ENCODE assay signal across 8 cellular contexts in genomic region chr14:69666698-69667211, GRCh38. TPM values are rescaled to one million over a fixed set of nuclear protein-coding genes. Genes with fewer than 3 reads are reported as not detected.
A peak's percentile ranks its signal among the peaks of the same experiment; 100 is the strongest.
DNase-seq lines count a peak whose midpoint lies in the region; ATAC-seq and TF ChIP-seq lines count a peak whose summit lies in the region.
"Had no signal": no experiment of that assay in that cellular context is flagged by ENCODE, and none has a peak within 500 bp of the region (broad histone marks: within the 10 kb centered on the region; RNA-seq: fewer than 3 reads in every experiment).

No MANE protein-coding gene starts in this region.

- ATAC-seq in activated B cell treated with CpG ODN at 0.5 μM for 24 hours (ENCODE audit: low read depth): no peak
- peak; percentile 49 for ATAC-seq in stimulated activated effector memory CD8-positive, alpha-beta T cell treated with anti-CD3 and anti-CD28 coated beads, Interleukin-12 subunit alpha, Interleukin-12 subunit beta, amount 100 ng/mL, for 72 hours
- ATAC-seq in HG02678 (IDR thresholded peaks at IDR 0.05; ENCODE audit: unreplicated experiment): no peak

- intact Hi-C loops in activated B cell treated with CpG ODN at 0.5 μM for 24 hours (cut with micrococcal nuclease): loop anchor here (2.0 kb wide), 1 partner anchor 24 kb away; no protein-coding TSS in a partner anchor

- no peak for DNase-seq in GM12865 (ENCODE audit: low read depth)
- DNase-seq in activated B cell treated with CpG ODN at 0.5 μM for 24 hours: no peak
- peak; percentile 40 for DNase-seq in hepatic stellate cell (ENCODE audit: low spot score)
- DNase-seq in stimulated activated effector memory CD8-positive, alpha-beta T cell treated with anti-CD3 and anti-CD28 coated beads, Interleukin-12 subunit alpha, Interleukin-12 subunit beta, amount 100 ng/mL, for 72 hours (ENCODE audit: low spot score in 2 of 2): no peak
- DNase-seq in DMS153 treated with DMSO at 0.1 percent for 48 hours (lab: John Stamatoyannopoulos, UW; ENCODE audit: unreplicated experiment): no peak
- no peak for DNase-seq in NCI-H446 treated with DMSO at 0.1 percent for 48 hours (lab: John Stamatoyannopoulos, UW)
- DNase-seq: left cardiac atrium had no signal

- no peaks in the 10 kb centered on the region for H3K9me3 Mint-ChIP-seq in activated B cell treated with CpG ODN at 0.5 μM for 24 hours
- no peaks in the 10 kb centered on the region for H3K9me3 Mint-ChIP-seq in stimulated activated effector memory CD8-positive, alpha-beta T cell treated with anti-CD3 and anti-CD28 coated beads, Interleukin-12 subunit alpha, Interleukin-12 subunit beta, amount 100 ng/mL, for 72 hours

- peak overlapping the region; percentile 84 for H3K27ac Mint-ChIP-seq in activated B cell treated with CpG ODN at 0.5 μM for 24 hours
- peak overlapping the region; percentile 70 for H3K27ac Mint-ChIP-seq in stimulated activated effector memory CD8-positive, alpha-beta T cell treated with anti-CD3 and anti-CD28 coated beads, Interleukin-12 subunit alpha, Interleukin-12 subunit beta, amount 100 ng/mL, for 72 hours

- peak overlapping the region; percentile 22 for H3K4me3 ChIP-seq in GM12865 (ENCODE audit: low read depth, low read length)

- H3K4me3 Mint-ChIP-seq in activated B cell treated with CpG ODN at 0.5 μM for 24 hours: peak overlapping the region; percentile 62
- peak overlapping the region; percentile 45 for H3K4me3 Mint-ChIP-seq in stimulated activated effector memory CD8-positive, alpha-beta T cell treated with anti-CD3 and anti-CD28 coated beads, Interleukin-12 subunit alpha, Interleukin-12 subunit beta, amount 100 ng/mL, for 72 hours

- CTCF ChIA-PET in activated B cell treated with CpG ODN at 0.5 μM for 24 hours (lab: Charles Lee): interaction anchor here (2.1 kb wide), 1 partner anchor 62 kb away, joined by 6 read pairs; no protein-coding TSS in a partner anchor

- TF ChIP-seq CTCF in GM12865 (IDR thresholded peaks at IDR 0.05; ENCODE audit: insufficient read depth, low read depth, low read length, missing control alignments) (no peak), activated B cell treated with CpG ODN at 0.5 μM for 24 hours (IDR thresholded peaks at IDR 0.05) (no peak)

- POLR2A ChIA-PET in activated B cell treated with CpG ODN at 0.5 μM for 24 hours (lab: Charles Lee): interaction anchor here (0.7 to 3.2 kb wide), 5 partner anchors 13 to 55 kb away, joined by 3 to 14 read pairs (median 9); partner anchors contain the start of gene SUSD6

- peaks cover 98% of the 10 kb centered on the region for H3K4me1 Mint-ChIP-seq in activated B cell treated with CpG ODN at 0.5 μM for 24 hours
- H3K4me1 Mint-ChIP-seq in stimulated activated effector memory CD8-positive, alpha-beta T cell treated with anti-CD3 and anti-CD28 coated beads, Interleukin-12 subunit alpha, Interleukin-12 subunit beta, amount 100 ng/mL, for 72 hours: peaks cover 97% of the 10 kb centered on the region

- H3K27me3 Mint-ChIP-seq in activated B cell treated with CpG ODN at 0.5 μM for 24 hours: no peaks in the 10 kb centered on the region

- peaks cover 39% of the 10 kb centered on the region for H3K36me3 Mint-ChIP-seq in activated B cell treated with CpG ODN at 0.5 μM for 24 hours (ENCODE audit: low read depth)
- H3K36me3 Mint-ChIP-seq in stimulated activated effector memory CD8-positive, alpha-beta T cell treated with anti-CD3 and anti-CD28 coated beads, Interleukin-12 subunit alpha, Interleukin-12 subunit beta, amount 100 ng/mL, for 72 hours: peaks cover 79% of the 10 kb centered on the region

RNA-seq across cellular contexts. Expression of gene SUSD6, which starts 55.4 kb away (rescaled TPM):
- total RNA-seq in activated B cell treated with CpG ODN at 0.5 μM for 24 hours: 63.5 and 67.1 TPM in 2 replicates
